6 cellular contexts compared by ENCODE assay signal in the genomic region with DNA sequence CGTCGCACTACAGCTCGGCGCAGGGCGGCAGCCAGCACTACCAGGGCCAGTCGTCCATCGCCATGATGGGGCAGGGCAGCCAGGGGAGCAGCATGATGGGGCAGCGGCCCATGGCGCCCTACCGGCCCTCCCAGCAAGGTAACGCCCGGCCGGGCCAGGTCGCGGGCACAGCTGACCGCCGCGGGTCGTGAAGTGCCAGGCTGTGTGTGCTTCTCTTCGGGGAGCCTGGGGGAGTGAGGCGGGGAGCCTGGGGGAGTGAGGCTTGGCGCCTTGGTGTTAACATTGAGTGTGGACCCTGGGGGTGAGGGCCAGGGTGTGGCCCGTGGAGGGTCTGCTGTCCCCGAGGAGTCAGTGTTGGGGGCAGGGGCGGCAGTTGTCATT. TPM values are rescaled to one million over a fixed set of nuclear protein-coding genes. Genes with fewer than 3 reads are reported as not detected.
"Had no signal": no experiment of that assay in that cellular context is flagged by ENCODE, and none has a peak within 500 bp of the region (broad histone marks: within the 10 kb centered on the region; RNA-seq: fewer than 3 reads in every experiment).

No MANE protein-coding gene starts in this region.

- DNase-seq: H9, HCEC 1CT had no signal

- H3K4me2 ChIP-seq: GM23338 had no signal

- ATAC-seq: GM23338, HepG2 had no signal

- H2AFZ ChIP-seq: GM23338 had no signal

- H3K4me3 ChIP-seq: GM23338 had no signal

RNA-seq across cellular contexts. Expression of a gene that starts 56.6 kb away (rescaled TPM):
- total RNA-seq: HT-29 had no signal
- polyA plus RNA-seq: HepG2, IgD-negative memory B cell had no signal
